Comparison of ENCODE assay signal across 15 cellular contexts in the genomic region with DNA sequence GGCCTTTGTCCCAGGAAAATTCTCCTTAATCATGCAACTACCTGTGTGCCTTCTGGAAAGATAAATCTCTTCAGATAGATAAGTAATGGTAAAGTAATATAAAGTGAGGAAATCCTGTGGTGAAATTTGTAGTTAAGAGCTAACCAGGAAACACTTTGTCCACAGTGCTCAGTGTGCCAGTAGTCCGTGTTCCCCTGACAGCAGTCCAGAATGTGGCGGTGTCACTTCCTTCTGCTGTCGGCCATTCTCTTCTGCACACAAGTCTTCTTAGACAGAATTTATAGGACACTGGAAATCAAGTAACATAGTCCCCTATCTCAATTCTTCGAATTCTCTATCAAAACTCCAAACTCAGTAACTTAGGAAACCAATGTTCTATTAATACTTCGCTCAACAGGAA. TPM values are rescaled to one million over a fixed set of nuclear protein-coding genes. Genes with fewer than 3 reads are reported as not detected.
A peak's percentile ranks its signal among the peaks of the same experiment; 100 is the strongest.
DNase-seq lines count a peak whose midpoint lies in the region; ATAC-seq, FAIRE-seq and TF ChIP-seq lines count a peak whose summit lies in the region.
"Had no signal": no experiment of that assay in that cellular context is flagged by ENCODE, and none has a peak within 500 bp of the region (broad histone marks: within the 10 kb centered on the region; RNA-seq: fewer than 3 reads in every experiment).

No MANE protein-coding gene starts in this region.

- no peaks in the 10 kb centered on the region for H3K36me3 Mint-ChIP-seq in neural crest cell (ENCODE audit: low read depth)
- H3K36me3 Mint-ChIP-seq: activated naive CD8-positive, alpha-beta T cell treated with anti-CD3 and anti-CD28 coated beads for 36 hours had no signal

- no peaks in the 10 kb centered on the region for H3K36me3 ChIP-seq in heart right ventricle

- peaks cover 0 to 16% (median 0%) of the 10 kb centered on the region in 7 donors for H3K27me3 ChIP-seq in heart right ventricle

- H3K9me3 ChIP-seq in heart right ventricle: no peaks in the 10 kb centered on the region

- intact Hi-C loops in heart right ventricle (cut with DNase I) (no loop called here), sciatic nerve (cut with DNase I) (no loop called here)

- TF ChIP-seq POLR2A in GM12891 (IDR thresholded peaks at IDR 0.05; ENCODE audit: low read depth, low read length): no peak

- WGBS in heart right ventricle, 2 donors: 26 to 30% methylated on average over 5 of the region's 5 CpGs

- H3K4me1 Mint-ChIP-seq in neural crest cell: peaks cover 41% of the 10 kb centered on the region

- DNase-seq in GM12891 (ENCODE audit: insufficient read length, low spot score) (no peak), heart right ventricle (peak in 1 of 2 donors; percentile 16), neural crest cell (ENCODE audit: low read depth, low spot score) (no peak), sciatic nerve (ENCODE audit: low spot score) (no peak), MV-4-11 (lab: John Stamatoyannopoulos, UW) (no peak)
- DNase-seq: activated naive CD8-positive, alpha-beta T cell treated with anti-CD3 and anti-CD28 coated beads for 36 hours; activated T-cell treated with anti-CD3 and anti-CD28 coated beads, Interleukin-2, amount 50 U/mL, for 48 hours; CD4-positive, alpha-beta T cell; GM23248; kidney; NCI-H1694 treated with DMSO at 0.1 percent for 48 hours had no signal

- H3K27me3 Mint-ChIP-seq in neural crest cell (ENCODE audit: low read depth): no peaks in the 10 kb centered on the region

- peak overlapping the region; percentile 99 for H3K27ac Mint-ChIP-seq in neural crest cell (ENCODE audit: unreplicated experiment)
- H3K27ac Mint-ChIP-seq: activated naive CD8-positive, alpha-beta T cell treated with anti-CD3 and anti-CD28 coated beads for 36 hours; CD4-positive, alpha-beta T cell had no signal

- FAIRE-seq in GM12891 (lab: Jason Lieb, UNC): peak; percentile 33
- FAIRE-seq: kidney had no signal

- ATAC-seq in HG03432 (IDR thresholded peaks at IDR 0.05; ENCODE audit: unreplicated experiment) (peak; percentile 52), heart right ventricle (peak in 6 of 8 donors; percentile 61 to 91 (median 84)), sciatic nerve (no peak), GM21576 (IDR thresholded peaks at IDR 0.05; ENCODE audit: unreplicated experiment) (no peak), HG03469 (IDR thresholded peaks at IDR 0.05; ENCODE audit: unreplicated experiment) (no peak)

- H3K4me3 ChIP-seq in heart right ventricle: no peak overlapping the region
- H3K4me3 ChIP-seq: GM23248, SK-N-MC had no signal

- no peaks in the 10 kb centered on the region for H3K9me3 Mint-ChIP-seq in neural crest cell
- H3K9me3 Mint-ChIP-seq: activated naive CD8-positive, alpha-beta T cell treated with anti-CD3 and anti-CD28 coated beads for 36 hours; CD4-positive, alpha-beta T cell had no signal

- TF ChIP-seq CTCF in heart right ventricle (IDR thresholded peaks at IDR 0.05) (no peak), neural crest cell (conservative IDR thresholded peaks at IDR 0.05) (no peak)

- H3K4me3 Mint-ChIP-seq in neural crest cell: peak overlapping the region; percentile 72
- H3K4me3 Mint-ChIP-seq: activated naive CD8-positive, alpha-beta T cell treated with anti-CD3 and anti-CD28 coated beads for 36 hours; CD4-positive, alpha-beta T cell had no signal

- peaks cover 0 to 44% (median 18%) of the 10 kb centered on the region in 9 donors for H3K4me1 ChIP-seq in heart right ventricle

- H3K27ac ChIP-seq in heart right ventricle: peak overlapping the region in 8 of 10 donors; percentile 6 to 70 (median 34)
- H3K27ac ChIP-seq: GM23248, SK-N-MC had no signal

TF ChIP-seq in GM12891, 5 proteins besides CTCF, POLR2A, EP300 and RAD21:
- TF ChIP-seq SPI1 (IDR thresholded peaks at IDR 0.05; ENCODE audit: low read depth, low read length): no peak
- no peak for TF ChIP-seq POLR2AphosphoS5 (IDR thresholded peaks at IDR 0.05; ENCODE audit: low read depth, low read length)
- no peak for TF ChIP-seq PAX5 (IDR thresholded peaks at IDR 0.05; ENCODE audit: insufficient read depth, low read length, severe bottlenecking)
- TF ChIP-seq TAF1 (IDR thresholded peaks at IDR 0.05; ENCODE audit: low read depth, low read length): no peak
- TF ChIP-seq POU2F2 (IDR thresholded peaks at IDR 0.05; ENCODE audit: low read depth, low read length): no peak

RNA-seq across cellular contexts. Expression of a gene that starts 5.8 kb away (rescaled TPM):
- polyA plus RNA-seq in GM12891 (2012; ENCODE audit: low read depth, missing spikeins): 3.1 TPM
- total RNA-seq in heart right ventricle (1 to 10 TPM; 1.2 to 6.0 (median 4.6) TPM), neural crest cell (18.9 and 20.3 TPM in 2 replicates), sciatic nerve (3.1 TPM)
- 1 to 10 TPM in 1 of 2 donors, under 1 TPM in 1; 0.46 to 1.8 TPM for polyA plus RNA-seq in heart right ventricle
- total RNA-seq: CD4-positive, alpha-beta T cell; GM23248 had no signal
- polyA plus RNA-seq: GM23248 had no signal

Comparison
In these comparisons a context has a peak if more than half of its experiments do, and no peak if none do; other contexts are left out.
1. ATAC-seq: peak in HG03432 (single experiment) and heart right ventricle (6 of 8); none in sciatic nerve (single experiment), GM21576 (single experiment) and HG03469 (single experiment).